In the genomic region with DNA sequence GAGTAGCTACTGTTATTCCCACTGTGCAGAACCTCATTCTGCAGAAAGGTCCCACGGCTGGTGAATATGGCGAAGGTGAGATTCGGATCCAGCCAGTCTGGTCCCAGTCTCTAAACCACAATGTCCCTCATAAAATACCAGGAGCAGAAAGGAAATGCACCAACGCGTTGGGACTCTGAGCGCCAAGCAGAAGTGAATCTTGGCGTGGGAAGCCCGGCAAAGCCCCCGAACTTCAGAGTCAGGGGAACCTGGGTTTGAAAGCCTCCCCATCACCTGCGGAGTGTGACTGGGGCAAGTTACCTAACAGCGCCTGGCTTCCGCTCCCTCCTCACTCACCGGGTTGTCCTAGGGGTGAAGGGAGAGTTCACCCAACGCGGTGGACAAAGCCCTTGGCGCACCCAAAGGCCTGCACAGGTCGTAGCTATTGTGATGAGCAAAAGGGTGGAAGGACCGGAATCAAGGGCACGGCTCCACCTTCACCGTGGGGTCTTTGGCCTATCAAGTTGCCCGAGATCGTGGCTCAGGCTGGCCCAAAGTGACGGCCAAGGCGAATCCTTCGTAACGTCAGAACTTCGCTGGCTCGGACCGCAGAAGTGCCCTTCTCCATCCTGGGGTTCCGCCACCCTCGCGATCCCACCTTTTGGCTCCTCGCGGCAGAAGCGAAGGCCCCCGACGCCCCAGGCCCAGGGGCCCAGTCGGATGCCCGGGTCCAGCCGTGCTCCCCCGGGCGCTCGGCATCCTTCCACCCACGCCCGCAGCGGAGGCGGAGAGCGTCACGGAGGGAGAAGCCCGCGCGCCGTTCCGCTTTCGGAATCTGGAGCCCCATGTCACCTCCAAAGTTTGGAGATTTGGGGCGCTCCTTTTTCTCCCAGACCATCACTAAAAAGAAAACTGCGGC, we compare ENCODE assay signal across 1 cellular context.
TF ChIP-seq lines count a peak whose summit lies in the region.

No MANE protein-coding gene starts in this region.

TF ChIP-seq in GM12878, 131 proteins besides CTCF, POLR2A, EP300 and RAD21 (continued from another document and continues in another):
- TF ChIP-seq, protein P1, sequence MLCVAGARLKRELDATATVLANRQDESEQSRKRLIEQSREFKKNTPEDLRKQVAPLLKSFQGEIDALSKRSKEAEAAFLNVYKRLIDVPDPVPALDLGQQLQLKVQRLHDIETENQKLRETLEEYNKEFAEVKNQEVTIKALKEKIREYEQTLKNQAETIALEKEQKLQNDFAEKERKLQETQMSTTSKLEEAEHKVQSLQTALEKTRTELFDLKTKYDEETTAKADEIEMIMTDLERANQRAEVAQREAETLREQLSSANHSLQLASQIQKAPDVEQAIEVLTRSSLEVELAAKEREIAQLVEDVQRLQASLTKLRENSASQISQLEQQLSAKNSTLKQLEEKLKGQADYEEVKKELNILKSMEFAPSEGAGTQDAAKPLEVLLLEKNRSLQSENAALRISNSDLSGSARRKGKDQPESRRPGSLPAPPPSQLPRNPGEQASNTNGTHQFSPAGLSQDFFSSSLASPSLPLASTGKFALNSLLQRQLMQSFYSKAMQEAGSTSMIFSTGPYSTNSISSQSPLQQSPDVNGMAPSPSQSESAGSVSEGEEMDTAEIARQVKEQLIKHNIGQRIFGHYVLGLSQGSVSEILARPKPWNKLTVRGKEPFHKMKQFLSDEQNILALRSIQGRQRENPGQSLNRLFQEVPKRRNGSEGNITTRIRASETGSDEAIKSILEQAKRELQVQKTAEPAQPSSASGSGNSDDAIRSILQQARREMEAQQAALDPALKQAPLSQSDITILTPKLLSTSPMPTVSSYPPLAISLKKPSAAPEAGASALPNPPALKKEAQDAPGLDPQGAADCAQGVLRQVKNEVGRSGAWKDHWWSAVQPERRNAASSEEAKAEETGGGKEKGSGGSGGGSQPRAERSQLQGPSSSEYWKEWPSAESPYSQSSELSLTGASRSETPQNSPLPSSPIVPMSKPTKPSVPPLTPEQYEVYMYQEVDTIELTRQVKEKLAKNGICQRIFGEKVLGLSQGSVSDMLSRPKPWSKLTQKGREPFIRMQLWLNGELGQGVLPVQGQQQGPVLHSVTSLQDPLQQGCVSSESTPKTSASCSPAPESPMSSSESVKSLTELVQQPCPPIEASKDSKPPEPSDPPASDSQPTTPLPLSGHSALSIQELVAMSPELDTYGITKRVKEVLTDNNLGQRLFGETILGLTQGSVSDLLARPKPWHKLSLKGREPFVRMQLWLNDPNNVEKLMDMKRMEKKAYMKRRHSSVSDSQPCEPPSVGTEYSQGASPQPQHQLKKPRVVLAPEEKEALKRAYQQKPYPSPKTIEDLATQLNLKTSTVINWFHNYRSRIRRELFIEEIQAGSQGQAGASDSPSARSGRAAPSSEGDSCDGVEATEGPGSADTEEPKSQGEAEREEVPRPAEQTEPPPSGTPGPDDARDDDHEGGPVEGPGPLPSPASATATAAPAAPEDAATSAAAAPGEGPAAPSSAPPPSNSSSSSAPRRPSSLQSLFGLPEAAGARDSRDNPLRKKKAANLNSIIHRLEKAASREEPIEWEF (IDR thresholded peaks at IDR 0.05; ENCODE audit: insufficient replicate concordance, low read depth, low read length) = no peak
- no peak for TF ChIP-seq WRNIP1 (IDR thresholded peaks at IDR 0.05; ENCODE audit: borderline replicate concordance, low read depth, low read length)
- TF ChIP-seq, protein P2, sequence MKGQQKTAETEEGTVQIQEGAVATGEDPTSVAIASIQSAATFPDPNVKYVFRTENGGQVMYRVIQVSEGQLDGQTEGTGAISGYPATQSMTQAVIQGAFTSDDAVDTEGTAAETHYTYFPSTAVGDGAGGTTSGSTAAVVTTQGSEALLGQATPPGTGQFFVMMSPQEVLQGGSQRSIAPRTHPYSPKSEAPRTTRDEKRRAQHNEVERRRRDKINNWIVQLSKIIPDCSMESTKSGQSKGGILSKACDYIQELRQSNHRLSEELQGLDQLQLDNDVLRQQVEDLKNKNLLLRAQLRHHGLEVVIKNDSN (IDR thresholded peaks at IDR 0.05; ENCODE audit: borderline replicate concordance, extremely low read length, insufficient read depth, low read depth, low read length) = no peak
- peak in 1 of 2 experiments; percentile 10; a peak in 3 of 4 replicates for TF ChIP-seq IKZF2 (IDR thresholded peaks at IDR 0.05)
- TF ChIP-seq CREB1 (IDR thresholded peaks at IDR 0.05; ENCODE audit: low read depth) = peak; percentile 64
- TF ChIP-seq ZNF384 (IDR thresholded peaks at IDR 0.05; ENCODE audit: borderline replicate concordance, low read depth, low read length) = no peak
- TF ChIP-seq NRF1 (conservative IDR thresholded peaks at IDR 0.05; ENCODE audit: low read depth, low read length) = no peak
- no peak for TF ChIP-seq PML (IDR thresholded peaks at IDR 0.05; ENCODE audit: low read length)
- no peak for TF ChIP-seq SMC3 (IDR thresholded peaks at IDR 0.05; ENCODE audit: borderline replicate concordance, low read length)
- no peak for TF ChIP-seq CBX3 (IDR thresholded peaks at IDR 0.05; ENCODE audit: borderline replicate concordance, low read depth)
- no peak for TF ChIP-seq POLR2AphosphoS2 (IDR thresholded peaks at IDR 0.05; ENCODE audit: low read depth, low read length)
- no peak for TF ChIP-seq NR2C1 (IDR thresholded peaks at IDR 0.05)
- no peak for TF ChIP-seq RCOR1 (conservative IDR thresholded peaks at IDR 0.05; ENCODE audit: low read depth, low read length)
- TF ChIP-seq, protein P3, sequence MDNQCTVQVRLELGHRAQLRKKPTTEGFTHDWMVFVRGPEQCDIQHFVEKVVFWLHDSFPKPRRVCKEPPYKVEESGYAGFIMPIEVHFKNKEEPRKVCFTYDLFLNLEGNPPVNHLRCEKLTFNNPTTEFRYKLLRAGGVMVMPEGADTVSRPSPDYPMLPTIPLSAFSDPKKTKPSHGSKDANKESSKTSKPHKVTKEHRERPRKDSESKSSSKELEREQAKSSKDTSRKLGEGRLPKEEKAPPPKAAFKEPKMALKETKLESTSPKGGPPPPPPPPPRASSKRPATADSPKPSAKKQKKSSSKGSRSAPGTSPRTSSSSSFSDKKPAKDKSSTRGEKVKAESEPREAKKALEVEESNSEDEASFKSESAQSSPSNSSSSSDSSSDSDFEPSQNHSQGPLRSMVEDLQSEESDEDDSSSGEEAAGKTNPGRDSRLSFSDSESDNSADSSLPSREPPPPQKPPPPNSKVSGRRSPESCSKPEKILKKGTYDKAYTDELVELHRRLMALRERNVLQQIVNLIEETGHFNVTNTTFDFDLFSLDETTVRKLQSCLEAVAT (IDR thresholded peaks at IDR 0.05) = no peak
- no peak for TF ChIP-seq POLR2AphosphoS5 (IDR thresholded peaks at IDR 0.05; ENCODE audit: low read length)
- no peak for TF ChIP-seq JUND (IDR thresholded peaks at IDR 0.05; ENCODE audit: low read depth, low read length)
- no peak for TF ChIP-seq NR2C2 (IDR thresholded peaks at IDR 0.05; ENCODE audit: borderline replicate concordance, control insufficient read depth, insufficient read length, low read depth)
- TF ChIP-seq ATF7 (IDR thresholded peaks at IDR 0.05; ENCODE audit: low read depth) = no peak
- TF ChIP-seq, protein P4, sequence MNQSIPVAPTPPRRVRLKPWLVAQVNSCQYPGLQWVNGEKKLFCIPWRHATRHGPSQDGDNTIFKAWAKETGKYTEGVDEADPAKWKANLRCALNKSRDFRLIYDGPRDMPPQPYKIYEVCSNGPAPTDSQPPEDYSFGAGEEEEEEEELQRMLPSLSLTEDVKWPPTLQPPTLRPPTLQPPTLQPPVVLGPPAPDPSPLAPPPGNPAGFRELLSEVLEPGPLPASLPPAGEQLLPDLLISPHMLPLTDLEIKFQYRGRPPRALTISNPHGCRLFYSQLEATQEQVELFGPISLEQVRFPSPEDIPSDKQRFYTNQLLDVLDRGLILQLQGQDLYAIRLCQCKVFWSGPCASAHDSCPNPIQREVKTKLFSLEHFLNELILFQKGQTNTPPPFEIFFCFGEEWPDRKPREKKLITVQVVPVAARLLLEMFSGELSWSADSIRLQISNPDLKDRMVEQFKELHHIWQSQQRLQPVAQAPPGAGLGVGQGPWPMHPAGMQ (IDR thresholded peaks at IDR 0.05; ENCODE audit: borderline replicate concordance) = no peak
- TF ChIP-seq, protein P5, sequence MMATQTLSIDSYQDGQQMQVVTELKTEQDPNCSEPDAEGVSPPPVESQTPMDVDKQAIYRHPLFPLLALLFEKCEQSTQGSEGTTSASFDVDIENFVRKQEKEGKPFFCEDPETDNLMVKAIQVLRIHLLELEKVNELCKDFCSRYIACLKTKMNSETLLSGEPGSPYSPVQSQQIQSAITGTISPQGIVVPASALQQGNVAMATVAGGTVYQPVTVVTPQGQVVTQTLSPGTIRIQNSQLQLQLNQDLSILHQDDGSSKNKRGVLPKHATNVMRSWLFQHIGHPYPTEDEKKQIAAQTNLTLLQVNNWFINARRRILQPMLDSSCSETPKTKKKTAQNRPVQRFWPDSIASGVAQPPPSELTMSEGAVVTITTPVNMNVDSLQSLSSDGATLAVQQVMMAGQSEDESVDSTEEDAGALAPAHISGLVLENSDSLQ (IDR thresholded peaks at IDR 0.05) = no peak
- TF ChIP-seq, protein P6, sequence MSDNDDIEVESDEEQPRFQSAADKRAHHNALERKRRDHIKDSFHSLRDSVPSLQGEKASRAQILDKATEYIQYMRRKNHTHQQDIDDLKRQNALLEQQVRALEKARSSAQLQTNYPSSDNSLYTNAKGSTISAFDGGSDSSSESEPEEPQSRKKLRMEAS (IDR thresholded peaks at IDR 0.05; ENCODE audit: low read depth, low read length) = no peak
- TF ChIP-seq, protein P7, sequence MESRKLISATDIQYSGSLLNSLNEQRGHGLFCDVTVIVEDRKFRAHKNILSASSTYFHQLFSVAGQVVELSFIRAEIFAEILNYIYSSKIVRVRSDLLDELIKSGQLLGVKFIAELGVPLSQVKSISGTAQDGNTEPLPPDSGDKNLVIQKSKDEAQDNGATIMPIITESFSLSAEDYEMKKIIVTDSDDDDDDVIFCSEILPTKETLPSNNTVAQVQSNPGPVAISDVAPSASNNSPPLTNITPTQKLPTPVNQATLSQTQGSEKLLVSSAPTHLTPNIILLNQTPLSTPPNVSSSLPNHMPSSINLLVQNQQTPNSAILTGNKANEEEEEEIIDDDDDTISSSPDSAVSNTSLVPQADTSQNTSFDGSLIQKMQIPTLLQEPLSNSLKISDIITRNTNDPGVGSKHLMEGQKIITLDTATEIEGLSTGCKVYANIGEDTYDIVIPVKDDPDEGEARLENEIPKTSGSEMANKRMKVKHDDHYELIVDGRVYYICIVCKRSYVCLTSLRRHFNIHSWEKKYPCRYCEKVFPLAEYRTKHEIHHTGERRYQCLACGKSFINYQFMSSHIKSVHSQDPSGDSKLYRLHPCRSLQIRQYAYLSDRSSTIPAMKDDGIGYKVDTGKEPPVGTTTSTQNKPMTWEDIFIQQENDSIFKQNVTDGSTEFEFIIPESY (IDR thresholded peaks at IDR 0.05) = no peak
- TF ChIP-seq, protein P8, sequence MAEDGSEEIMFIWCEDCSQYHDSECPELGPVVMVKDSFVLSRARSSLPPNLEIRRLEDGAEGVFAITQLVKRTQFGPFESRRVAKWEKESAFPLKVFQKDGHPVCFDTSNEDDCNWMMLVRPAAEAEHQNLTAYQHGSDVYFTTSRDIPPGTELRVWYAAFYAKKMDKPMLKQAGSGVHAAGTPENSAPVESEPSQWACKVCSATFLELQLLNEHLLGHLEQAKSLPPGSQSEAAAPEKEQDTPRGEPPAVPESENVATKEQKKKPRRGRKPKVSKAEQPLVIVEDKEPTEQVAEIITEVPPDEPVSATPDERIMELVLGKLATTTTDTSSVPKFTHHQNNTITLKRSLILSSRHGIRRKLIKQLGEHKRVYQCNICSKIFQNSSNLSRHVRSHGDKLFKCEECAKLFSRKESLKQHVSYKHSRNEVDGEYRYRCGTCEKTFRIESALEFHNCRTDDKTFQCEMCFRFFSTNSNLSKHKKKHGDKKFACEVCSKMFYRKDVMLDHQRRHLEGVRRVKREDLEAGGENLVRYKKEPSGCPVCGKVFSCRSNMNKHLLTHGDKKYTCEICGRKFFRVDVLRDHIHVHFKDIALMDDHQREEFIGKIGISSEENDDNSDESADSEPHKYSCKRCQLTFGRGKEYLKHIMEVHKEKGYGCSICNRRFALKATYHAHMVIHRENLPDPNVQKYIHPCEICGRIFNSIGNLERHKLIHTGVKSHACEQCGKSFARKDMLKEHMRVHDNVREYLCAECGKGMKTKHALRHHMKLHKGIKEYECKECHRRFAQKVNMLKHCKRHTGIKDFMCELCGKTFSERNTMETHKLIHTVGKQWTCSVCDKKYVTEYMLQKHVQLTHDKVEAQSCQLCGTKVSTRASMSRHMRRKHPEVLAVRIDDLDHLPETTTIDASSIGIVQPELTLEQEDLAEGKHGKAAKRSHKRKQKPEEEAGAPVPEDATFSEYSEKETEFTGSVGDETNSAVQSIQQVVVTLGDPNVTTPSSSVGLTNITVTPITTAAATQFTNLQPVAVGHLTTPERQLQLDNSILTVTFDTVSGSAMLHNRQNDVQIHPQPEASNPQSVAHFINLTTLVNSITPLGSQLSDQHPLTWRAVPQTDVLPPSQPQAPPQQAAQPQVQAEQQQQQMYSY (CRISPR knock-in tag; IDR thresholded peaks at IDR 0.05) = no peak
- TF ChIP-seq, protein P9, sequence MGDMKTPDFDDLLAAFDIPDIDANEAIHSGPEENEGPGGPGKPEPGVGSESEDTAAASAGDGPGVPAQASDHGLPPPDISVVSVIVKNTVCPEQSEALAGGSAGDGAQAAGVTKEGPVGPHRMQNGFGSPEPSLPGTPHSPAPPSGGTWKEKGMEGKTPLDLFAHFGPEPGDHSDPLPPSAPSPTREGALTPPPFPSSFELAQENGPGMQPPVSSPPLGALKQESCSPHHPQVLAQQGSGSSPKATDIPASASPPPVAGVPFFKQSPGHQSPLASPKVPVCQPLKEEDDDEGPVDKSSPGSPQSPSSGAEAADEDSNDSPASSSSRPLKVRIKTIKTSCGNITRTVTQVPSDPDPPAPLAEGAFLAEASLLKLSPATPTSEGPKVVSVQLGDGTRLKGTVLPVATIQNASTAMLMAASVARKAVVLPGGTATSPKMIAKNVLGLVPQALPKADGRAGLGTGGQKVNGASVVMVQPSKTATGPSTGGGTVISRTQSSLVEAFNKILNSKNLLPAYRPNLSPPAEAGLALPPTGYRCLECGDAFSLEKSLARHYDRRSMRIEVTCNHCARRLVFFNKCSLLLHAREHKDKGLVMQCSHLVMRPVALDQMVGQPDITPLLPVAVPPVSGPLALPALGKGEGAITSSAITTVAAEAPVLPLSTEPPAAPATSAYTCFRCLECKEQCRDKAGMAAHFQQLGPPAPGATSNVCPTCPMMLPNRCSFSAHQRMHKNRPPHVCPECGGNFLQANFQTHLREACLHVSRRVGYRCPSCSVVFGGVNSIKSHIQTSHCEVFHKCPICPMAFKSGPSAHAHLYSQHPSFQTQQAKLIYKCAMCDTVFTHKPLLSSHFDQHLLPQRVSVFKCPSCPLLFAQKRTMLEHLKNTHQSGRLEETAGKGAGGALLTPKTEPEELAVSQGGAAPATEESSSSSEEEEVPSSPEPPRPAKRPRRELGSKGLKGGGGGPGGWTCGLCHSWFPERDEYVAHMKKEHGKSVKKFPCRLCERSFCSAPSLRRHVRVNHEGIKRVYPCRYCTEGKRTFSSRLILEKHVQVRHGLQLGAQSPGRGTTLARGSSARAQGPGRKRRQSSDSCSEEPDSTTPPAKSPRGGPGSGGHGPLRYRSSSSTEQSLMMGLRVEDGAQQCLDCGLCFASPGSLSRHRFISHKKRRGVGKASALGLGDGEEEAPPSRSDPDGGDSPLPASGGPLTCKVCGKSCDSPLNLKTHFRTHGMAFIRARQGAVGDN (IDR thresholded peaks at IDR 0.05) = no peak
- TF ChIP-seq, protein P10, sequence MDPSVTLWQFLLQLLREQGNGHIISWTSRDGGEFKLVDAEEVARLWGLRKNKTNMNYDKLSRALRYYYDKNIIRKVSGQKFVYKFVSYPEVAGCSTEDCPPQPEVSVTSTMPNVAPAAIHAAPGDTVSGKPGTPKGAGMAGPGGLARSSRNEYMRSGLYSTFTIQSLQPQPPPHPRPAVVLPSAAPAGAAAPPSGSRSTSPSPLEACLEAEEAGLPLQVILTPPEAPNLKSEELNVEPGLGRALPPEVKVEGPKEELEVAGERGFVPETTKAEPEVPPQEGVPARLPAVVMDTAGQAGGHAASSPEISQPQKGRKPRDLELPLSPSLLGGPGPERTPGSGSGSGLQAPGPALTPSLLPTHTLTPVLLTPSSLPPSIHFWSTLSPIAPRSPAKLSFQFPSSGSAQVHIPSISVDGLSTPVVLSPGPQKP (IDR thresholded peaks at IDR 0.05; ENCODE audit: low read depth, low read length) = peak; percentile 33; the same call in 1 of the 2 replicates
- TF ChIP-seq BRCA1 (IDR thresholded peaks at IDR 0.05; ENCODE audit: low read depth, low read length) = no peak
- TF ChIP-seq SUZ12 (IDR thresholded peaks at IDR 0.05; ENCODE audit: unreplicated experiment) = no peak
- peak; percentile 66; the same call in 1 of the 2 replicates for TF ChIP-seq IKZF1 (conservative IDR thresholded peaks at IDR 0.05)
